In genomic region chr5:148912714-148913398, GRCh38 we compare ENCODE assay signal across 8 cellular contexts.
A peak's percentile ranks its signal among the peaks of the same experiment; 100 is the strongest.
DNase-seq lines count a peak whose midpoint lies in the region; ATAC-seq, FAIRE-seq and TF ChIP-seq lines count a peak whose summit lies in the region.

No MANE protein-coding gene starts in this region.

- intact Hi-C loops in natural killer cell (cut with micrococcal nuclease): no loop called here

- CTCF ChIA-PET in AG04450 (lab: Charles Lee): interaction anchor here (0.9 to 5.2 kb wide), 4 partner anchors 45 to 202 kb away, joined by 4 to 37 read pairs (median 8); no protein-coding TSS in a partner anchor

- H3K36me3 ChIP-seq in HUES6 (ENCODE audit: control insufficient read depth, insufficient read depth, low read length) (no peaks in the 10 kb centered on the region), bronchial epithelial cell (ENCODE audit: control insufficient read depth, insufficient read depth, low read length) (no peaks in the 10 kb centered on the region), liver (ENCODE audit: control insufficient read depth in 4 of 4, insufficient read depth in 3 of 4, low read depth in 1 of 4, low read length in 3 of 4) (no peaks in the 10 kb centered on the region)

- H3K9me3 Mint-ChIP-seq in natural killer cell: no peaks in the 10 kb centered on the region

- POLR2A ChIA-PET in AG04450 (lab: Yijun Ruan, JAX): interaction anchor here (1.0 kb wide), 1 partner anchor 15 kb away, joined by 3 read pairs; no protein-coding TSS in a partner anchor

- peak; percentile 99 for FAIRE-seq in bronchial epithelial cell (lab: Jason Lieb, UNC)

- peaks cover 30% of the 10 kb centered on the region for H3K4me1 ChIP-seq in HUES6 (ENCODE audit: control insufficient read depth, insufficient read depth, low read length)
- H3K4me1 ChIP-seq in liver (ENCODE audit: control insufficient read depth in 4 of 4, insufficient read depth in 4 of 4, low read length in 3 of 4): peaks cover 0 to 2% (median 0%) of the 10 kb centered on the region in 4 donors

- in situ Hi-C loops in GM13977 (cut with MboI; ENCODE audit: low pct_unique_long_range_greater_than_20kb, low sequenced_read_pairs, unreplicated experiment): no loop called here

- H3K9ac ChIP-seq in HUES6 (ENCODE audit: low read length) (peak overlapping the region; percentile 34), liver (ENCODE audit: low read depth in 1 of 2, low read length in 2 of 2) (no peak overlapping the region)

- H3K36me3 Mint-ChIP-seq in natural killer cell: no peaks in the 10 kb centered on the region

- no peak overlapping the region for H3K4me3 Mint-ChIP-seq in natural killer cell

- peak overlapping the region; percentile 34 for H3K4me3 ChIP-seq in AG04450 (ENCODE audit: low read depth, low read length)
- H3K4me3 ChIP-seq in HUES6 (ENCODE audit: low read depth, low read length): no peak overlapping the region
- H3K4me3 ChIP-seq in bronchial epithelial cell (ENCODE audit: low read depth, low read length): no peak overlapping the region
- no peak overlapping the region for H3K4me3 ChIP-seq in liver (ENCODE audit: low read depth in 1 of 3, low read length in 3 of 3)

- peaks cover 26 to 46% of the 10 kb centered on the region in 2 donors for H3K4me1 Mint-ChIP-seq in natural killer cell

- ATAC-seq in HG03175 (IDR thresholded peaks at IDR 0.05; ENCODE audit: unreplicated experiment) (no peak), natural killer cell (no peak)

- peak overlapping the region; percentile 99 for H3K27ac ChIP-seq in AG04450 (ENCODE audit: low read depth, low read length)
- H3K27ac ChIP-seq in HUES6 (ENCODE audit: low read depth, low read length): peak overlapping the region; percentile 44; the same call in 1 of the 2 replicates
- no peak overlapping the region for H3K27ac ChIP-seq in liver (ENCODE audit: low read depth in 1 of 2, low read length in 2 of 2)

- TF ChIP-seq CTCF in AG04450 (IDR thresholded peaks at IDR 0.05; ENCODE audit: low read depth, low read length) (peak; percentile 37), bronchial epithelial cell (IDR thresholded peaks at IDR 0.05; ENCODE audit: insufficient read depth, low read length, severe bottlenecking) (peak; percentile 66), liver (IDR thresholded peaks at IDR 0.05; ENCODE audit: low read depth, low read length, missing input control) (peak; percentile 18), natural killer cell (IDR thresholded peaks at IDR 0.05) (no peak), GM13977 (IDR thresholded peaks at IDR 0.05; ENCODE audit: extremely low read depth, insufficient read depth, missing control alignments) (no peak)

- H3K27me3 ChIP-seq in AG04450 (ENCODE audit: control insufficient read depth, insufficient read depth, low read length): no peaks in the 10 kb centered on the region
- no peaks in the 10 kb centered on the region for H3K27me3 ChIP-seq in HUES6 (ENCODE audit: control insufficient read depth, insufficient read depth, low read length)
- H3K27me3 ChIP-seq in bronchial epithelial cell (ENCODE audit: control insufficient read depth, insufficient read depth, low read length): no peaks in the 10 kb centered on the region
- H3K27me3 ChIP-seq in liver (ENCODE audit: control insufficient read depth in 4 of 4, insufficient read depth in 4 of 4, low read length in 3 of 4): no peaks in the 10 kb centered on the region

- H3K9me3 ChIP-seq in AG04450 (ENCODE audit: control insufficient read depth, insufficient read depth, low read length) (no peaks in the 10 kb centered on the region), HUES6 (ENCODE audit: control insufficient read depth, insufficient read depth, low read depth, low read length) (no peaks in the 10 kb centered on the region), liver (ENCODE audit: control insufficient read depth in 4 of 4, low read length in 3 of 4) (no peaks in the 10 kb centered on the region)

- peaks cover 0 to 3% of the 10 kb centered on the region in 2 donors for H3K27me3 Mint-ChIP-seq in natural killer cell (ENCODE audit: low read depth in 2 of 2)

- TF ChIP-seq RAD21 in liver (IDR thresholded peaks at IDR 0.05): peak; percentile 53 to 57

- 80% methylated on average over 9 of the region's 9 CpGs for WGBS in liver

- peak; percentile 91 for DNase-seq in AG04450 (ENCODE audit: low read depth, low spot score)
- peak; percentile 100 for DNase-seq in bronchial epithelial cell (ENCODE audit: low read depth)
- DNase-seq in natural killer cell: no peak
- DNase-seq in SKM-1 (lab: John Stamatoyannopoulos, UW; ENCODE audit: unreplicated experiment): no peak
- no peak for DNase-seq in GM13977 (ENCODE audit: low spot score)

- H3K27ac Mint-ChIP-seq in natural killer cell: no peak overlapping the region

TF ChIP-seq in liver, 16 proteins besides CTCF, POLR2A, EP300 and RAD21:
- TF ChIP-seq ZBTB33 (IDR thresholded peaks at IDR 0.05) (no peak), TAF1 (conservative IDR thresholded peaks at IDR 0.05) (no peak), SP1 (IDR thresholded peaks at IDR 0.05) (no peak), HNF4A (conservative IDR thresholded peaks at IDR 0.05) (no peak), GABPA (IDR thresholded peaks at IDR 0.05 in 1 of 2, conservative IDR thresholded peaks at IDR 0.05 in 1 of 2) (no peak), JUND (IDR thresholded peaks at IDR 0.05) (no peak)

Comparison
In these comparisons a context has a peak if more than half of its experiments do, and no peak if none do; other contexts are left out.
1. DNase-seq: peak in AG04450 (single experiment) and bronchial epithelial cell (single experiment); none in natural killer cell (single experiment), SKM-1 (single experiment) and GM13977 (single experiment).
2. H3K27ac ChIP-seq: peak in AG04450 (single experiment) and HUES6 (single experiment); none in liver (0 of 2).
3. CTCF ChIP-seq: peak in AG04450 (single experiment), bronchial epithelial cell (single experiment) and liver (single experiment); none in natural killer cell (single experiment) and GM13977 (single experiment).